ENCODE assay signal across 8 cellular contexts in the genomic region with DNA sequence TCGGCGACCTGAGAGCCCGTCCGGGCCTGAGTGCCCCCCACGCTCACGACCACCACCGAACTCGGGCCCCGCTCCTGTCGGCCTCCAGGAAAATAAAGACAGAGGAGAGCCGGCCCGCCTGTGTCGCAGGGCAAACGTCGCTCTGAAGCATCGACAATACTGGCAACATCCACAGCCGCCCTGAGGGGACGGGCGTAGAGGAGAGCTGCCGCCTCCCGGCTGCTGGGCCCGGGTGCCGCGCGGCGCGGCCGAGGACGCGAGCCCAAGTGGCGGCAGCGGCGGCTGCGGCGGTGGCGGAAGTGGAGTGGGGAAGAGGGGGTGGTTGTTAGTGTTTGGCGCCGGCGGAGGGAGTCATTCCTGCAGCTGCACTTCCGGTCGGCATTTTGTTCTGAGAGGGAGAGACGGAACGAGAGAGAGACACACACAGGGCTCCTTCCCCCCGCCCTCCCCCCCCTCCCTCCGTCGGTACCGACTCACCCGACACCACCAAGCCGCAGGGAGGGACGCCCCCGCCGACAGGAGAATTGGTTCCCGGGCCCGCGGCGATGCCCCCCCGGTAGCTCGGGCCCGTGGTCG. TPM values are rescaled to one million over a fixed set of nuclear protein-coding genes. Genes with fewer than 3 reads are reported as not detected.
A peak's percentile ranks its signal among the peaks of the same experiment; 100 is the strongest.
DNase-seq lines count a peak whose midpoint lies in the region; ATAC-seq and TF ChIP-seq lines count a peak whose summit lies in the region.

A gene with protein sequence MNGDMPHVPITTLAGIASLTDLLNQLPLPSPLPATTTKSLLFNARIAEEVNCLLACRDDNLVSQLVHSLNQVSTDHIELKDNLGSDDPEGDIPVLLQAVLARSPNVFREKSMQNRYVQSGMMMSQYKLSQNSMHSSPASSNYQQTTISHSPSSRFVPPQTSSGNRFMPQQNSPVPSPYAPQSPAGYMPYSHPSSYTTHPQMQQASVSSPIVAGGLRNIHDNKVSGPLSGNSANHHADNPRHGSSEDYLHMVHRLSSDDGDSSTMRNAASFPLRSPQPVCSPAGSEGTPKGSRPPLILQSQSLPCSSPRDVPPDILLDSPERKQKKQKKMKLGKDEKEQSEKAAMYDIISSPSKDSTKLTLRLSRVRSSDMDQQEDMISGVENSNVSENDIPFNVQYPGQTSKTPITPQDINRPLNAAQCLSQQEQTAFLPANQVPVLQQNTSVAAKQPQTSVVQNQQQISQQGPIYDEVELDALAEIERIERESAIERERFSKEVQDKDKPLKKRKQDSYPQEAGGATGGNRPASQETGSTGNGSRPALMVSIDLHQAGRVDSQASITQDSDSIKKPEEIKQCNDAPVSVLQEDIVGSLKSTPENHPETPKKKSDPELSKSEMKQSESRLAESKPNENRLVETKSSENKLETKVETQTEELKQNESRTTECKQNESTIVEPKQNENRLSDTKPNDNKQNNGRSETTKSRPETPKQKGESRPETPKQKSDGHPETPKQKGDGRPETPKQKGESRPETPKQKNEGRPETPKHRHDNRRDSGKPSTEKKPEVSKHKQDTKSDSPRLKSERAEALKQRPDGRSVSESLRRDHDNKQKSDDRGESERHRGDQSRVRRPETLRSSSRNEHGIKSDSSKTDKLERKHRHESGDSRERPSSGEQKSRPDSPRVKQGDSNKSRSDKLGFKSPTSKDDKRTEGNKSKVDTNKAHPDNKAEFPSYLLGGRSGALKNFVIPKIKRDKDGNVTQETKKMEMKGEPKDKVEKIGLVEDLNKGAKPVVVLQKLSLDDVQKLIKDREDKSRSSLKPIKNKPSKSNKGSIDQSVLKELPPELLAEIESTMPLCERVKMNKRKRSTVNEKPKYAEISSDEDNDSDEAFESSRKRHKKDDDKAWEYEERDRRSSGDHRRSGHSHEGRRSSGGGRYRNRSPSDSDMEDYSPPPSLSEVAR (N-terminal part only) (plus strand): TSS at position 381 of the 576 bp plus-strand sequence. CDS start 76,928 bp downstream, outside the sequence.

- no peaks in the 10 kb centered on the region for H3K9me3 ChIP-seq in smooth muscle cell (replicated peaks; ENCODE audit: low read depth)

- ATAC-seq in GM18870 (IDR thresholded peaks at IDR 0.05; ENCODE audit: unreplicated experiment) (peak; percentile 55), HG03135 (IDR thresholded peaks at IDR 0.05; ENCODE audit: unreplicated experiment) (peak; percentile 54)

- H3K4me3 ChIP-seq in ACC112 (ENCODE audit: low read depth, low read length) (peak within 1 kb of the TSS; percentile 88), smooth muscle cell (peak within 1 kb of the TSS; percentile 90)

- H2AFZ ChIP-seq in ACC112 (ENCODE audit: low read length, unreplicated experiment): peak within 1 kb of the TSS; percentile 89
- peak within 1 kb of the TSS; percentile 86 for H2AFZ ChIP-seq in smooth muscle cell (ENCODE audit: low read depth)

- H4K20me1 ChIP-seq in smooth muscle cell (ENCODE audit: low read depth): peaks cover 77% of the 10 kb centered on the region

- WGBS in smooth muscle cell (ENCODE audit: low lambda C conversion rate): under 1% methylated on average over 45 of the region's 60 CpGs

- TF ChIP-seq CTCF in VCaP (conservative IDR thresholded peaks at IDR 0.05) (no peak), smooth muscle cell (IDR thresholded peaks at IDR 0.05; ENCODE audit: borderline replicate concordance, insufficient read depth, poor library complexity, severe bottlenecking) (no peak)

- peaks cover 24% of the 10 kb centered on the region for H3K4me1 ChIP-seq in ACC112 (ENCODE audit: control insufficient read depth, insufficient read depth, low read length, unreplicated experiment)
- peaks cover 44% of the 10 kb centered on the region for H3K4me1 ChIP-seq in smooth muscle cell (ENCODE audit: low read depth)

- no peaks in the 10 kb centered on the region for H3F3A ChIP-seq in smooth muscle cell (ENCODE audit: low read depth)

- H3K9ac ChIP-seq in smooth muscle cell (ENCODE audit: low read depth): peak within 1 kb of the TSS; percentile 97

- H3K27me3 ChIP-seq in ACC112 (ENCODE audit: insufficient read depth, low read length): no peaks in the 10 kb centered on the region
- no peaks in the 10 kb centered on the region for H3K27me3 ChIP-seq in smooth muscle cell (ENCODE audit: low read depth)

- peak; percentile 98 for DNase-seq in NCI-H2196 (lab: John Stamatoyannopoulos, UW; ENCODE audit: unreplicated experiment)
- peak; percentile 73 to 97 for DNase-seq in T47D (ENCODE audit: low read depth in 1 of 2, low spot score in 1 of 2)
- peak; percentile 83 for DNase-seq in iPS-NIHi11 (ENCODE audit: low spot score)
- DNase-seq in smooth muscle cell (lab: John Stamatoyannopoulos, UW; ENCODE audit: unreplicated experiment): peak; percentile 69

- H3K79me2 ChIP-seq in ACC112 (ENCODE audit: control insufficient read depth, insufficient read depth, low read length, unreplicated experiment): peaks cover 88% of the 10 kb centered on the region
- peaks cover 86% of the 10 kb centered on the region for H3K79me2 ChIP-seq in smooth muscle cell (ENCODE audit: low read depth)

- H3K27ac ChIP-seq in ACC112 (ENCODE audit: low read depth, low read length) (peak within 1 kb of the TSS; percentile 85), VCaP (peak within 1 kb of the TSS; percentile 97), smooth muscle cell (ENCODE audit: low read depth) (peak within 1 kb of the TSS; percentile 95)

- H3K36me3 ChIP-seq in ACC112 (ENCODE audit: insufficient read depth, low read length) (no peaks in the 10 kb centered on the region), smooth muscle cell (ENCODE audit: low read depth) (no peaks in the 10 kb centered on the region)

- H3K4me2 ChIP-seq in smooth muscle cell: peak within 1 kb of the TSS; percentile 98

- in situ Hi-C loops in T47D (cut with HindIII; ENCODE audit: low pct_unique_long_range_greater_than_20kb, low sequenced_read_pairs): no loop called here

RNA-seq across cellular contexts. Expression of the gene that starts here (rescaled TPM):
- 46.3 and 46.4 TPM in 2 replicates for total RNA-seq in smooth muscle cell
- 14.7 and 15.4 TPM in 2 replicates for polyA plus RNA-seq in smooth muscle cell

Comparison
In these comparisons a context has a peak if more than half of its experiments do, and no peak if none do; other contexts are left out.
1. Peak in every context shown above with its lines: DNase-seq, ATAC-seq, H3K4me3 ChIP-seq and H3K27ac ChIP-seq.